ENCODE assay signal across 23 cellular contexts in genomic region chr17:57801044-57801711, GRCh38. TPM values are rescaled to one million over a fixed set of nuclear protein-coding genes. Genes with fewer than 3 reads are reported as not detected.
"Had no signal": no experiment of that assay in that cellular context is flagged by ENCODE, and none has a peak within 500 bp of the region (broad histone marks: within the 10 kb centered on the region; RNA-seq: fewer than 3 reads in every experiment).

No MANE protein-coding gene starts in this region.

- H3K4me2 ChIP-seq: SK-N-SH had no signal

- H3K9ac ChIP-seq: SK-N-SH had no signal

- DNase-seq: Karpas-422, KG1, MG63, NCI-H1092, NCI-H1105 treated with DMSO at 0.1 percent for 48 hours, NCI-H1436, NCI-H187, NCI-H2029, NCI-H2081 treated with DMSO at 0.1 percent for 48 hours, NCI-H2171, NCI-H226, NCI-H446, NCI-H510A, NCI-H524 treated with DMSO at 0.1 percent for 48 hours, NCI-H69, NCI-H774, Right ventricle myocardium superior, RPMI8226, SK-N-SH, SW 1271 had no signal

- H3K36me3 ChIP-seq: MG63 had no signal

- H3K9me3 ChIP-seq: MG63, SK-N-SH had no signal

- H3K4me3 ChIP-seq: MG63 had no signal

- FAIRE-seq: RCC 7860 had no signal

- H3K27me3 ChIP-seq: MG63 had no signal

RNA-seq across cellular contexts. Expression of gene CCDC182, which starts 56.1 kb away (rescaled TPM):
- total RNA-seq: HT1080, Right ventricle myocardium superior, SK-MEL-5 had no signal
- polyA plus RNA-seq: SK-N-SH had no signal
